In the genomic region with DNA sequence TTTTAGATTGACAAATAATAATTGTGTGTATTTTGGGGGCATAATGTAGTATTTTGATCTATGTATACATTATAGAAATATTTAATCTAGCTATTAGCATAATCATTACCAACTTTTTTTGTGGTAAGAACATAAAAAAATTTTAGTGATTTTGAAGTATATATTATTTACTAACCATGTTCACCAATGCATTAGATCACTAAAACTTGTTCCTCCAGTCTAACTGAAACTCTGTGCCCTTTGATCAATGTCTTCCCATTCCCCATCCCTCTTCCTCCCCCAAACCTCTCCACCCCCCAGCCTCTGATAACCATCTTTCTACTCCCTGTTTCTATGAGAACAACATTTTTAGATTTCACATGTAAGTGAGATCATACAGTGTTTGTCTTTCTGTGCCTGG, we compare ENCODE assay signal across 9 cellular contexts. TPM values are rescaled to one million over a fixed set of nuclear protein-coding genes. Genes with fewer than 3 reads are reported as not detected.
"Had no signal": no experiment of that assay in that cellular context is flagged by ENCODE, and none has a peak within 500 bp of the region (broad histone marks: within the 10 kb centered on the region; RNA-seq: fewer than 3 reads in every experiment).

No MANE protein-coding gene starts in this region.

- ATAC-seq: GM12878 had no signal

- FAIRE-seq: G401.6, GM12878, GM12891, GM12892, GM18507, GM19239 had no signal

- H3K4me3 ChIP-seq: GM12878 had no signal

- DNase-seq: GDM1, GF-D8 had no signal

RNA-seq across cellular contexts. Expression of a gene that starts 8.5 kb away (rescaled TPM):
- total RNA-seq: G401 had no signal
